Comparison of ENCODE assay signal across 1 cellular context in the genomic region with DNA sequence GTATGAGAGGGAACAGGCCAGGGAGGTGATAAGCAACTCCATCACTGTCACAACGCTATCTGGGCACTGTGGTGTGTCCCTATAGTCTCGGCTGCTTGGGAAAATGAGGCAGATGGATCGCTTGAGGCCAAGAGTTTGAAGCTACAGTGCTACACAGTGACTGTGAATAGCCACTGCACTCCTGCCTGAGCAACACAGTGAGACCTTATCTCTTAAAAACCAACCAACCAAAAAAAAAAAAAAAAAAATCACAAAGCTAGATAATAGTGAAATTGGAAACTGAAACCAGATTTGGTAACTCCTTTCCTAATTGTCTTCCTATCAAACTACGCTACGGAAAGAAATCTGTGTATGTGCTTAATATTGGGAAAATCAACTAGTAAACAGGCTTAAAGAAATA.
TF ChIP-seq lines count a peak whose summit lies in the region.

No MANE protein-coding gene starts in this region.

TF ChIP-seq in K562, 482 proteins besides CTCF, POLR2A, EP300 and RAD21 (continued from another document):
- TF ChIP-seq ZNF449 (CRISPR knock-in tag; IDR thresholded peaks at IDR 0.05) (no peak), GABPB1 (CRISPR knock-in tag; IDR thresholded peaks at IDR 0.05) (no peak), PTTG1 (tag; IDR thresholded peaks at IDR 0.05; ENCODE audit: low read depth) (no peak), RUNX1 (IDR thresholded peaks at IDR 0.05; ENCODE audit: low read depth) (no peak)
